1 cellular context compared by ENCODE assay signal in genomic region chr22:33770723-33771122, GRCh38.
TF ChIP-seq lines count a peak whose summit lies in the region.

No MANE protein-coding gene starts in this region.

TF ChIP-seq in WTC11, 78 proteins besides CTCF, POLR2A, EP300 and RAD21 (continued from another document):
- TF ChIP-seq STAT6 (CRISPR knock-in tag; conservative IDR thresholded peaks at IDR 0.05; ENCODE audit: low read depth) (no peak), CDX4 (CRISPR knock-in tag; IDR thresholded peaks at IDR 0.05; ENCODE audit: borderline replicate concordance) (no peak), TP53 (CRISPR knock-in tag; IDR thresholded peaks at IDR 0.05) (no peak)
